15 cellular contexts compared by ENCODE assay signal in genomic region chr1:113792471-113792870, GRCh38. TPM values are rescaled to one million over a fixed set of nuclear protein-coding genes. Genes with fewer than 3 reads are reported as not detected.
DNase-seq lines count a peak whose midpoint lies in the region; ATAC-seq, FAIRE-seq and TF ChIP-seq lines count a peak whose summit lies in the region.
"Had no signal": no experiment of that assay in that cellular context is flagged by ENCODE, and none has a peak within 500 bp of the region (broad histone marks: within the 10 kb centered on the region; RNA-seq: fewer than 3 reads in every experiment).

No MANE protein-coding gene starts in this region.

- H3K9me2 ChIP-seq in GM23338 (ENCODE audit: insufficient read depth) = no peaks in the 10 kb centered on the region

- peaks cover 21% of the 10 kb centered on the region; the same call in 2 of the 3 replicates for H3K36me3 Mint-ChIP-seq in GM23338 (ENCODE audit: low read depth)
- peaks cover 68% of the 10 kb centered on the region for H3K36me3 Mint-ChIP-seq in activated B cell treated with CpG ODN at 0.5 μM for 24 hours (ENCODE audit: low read depth)

- FAIRE-seq in RCC 7860 (lab: Jason Lieb, UNC) = no peak

- H3F3A ChIP-seq in GM23338 (replicated peaks; ENCODE audit: low read depth) = no peaks in the 10 kb centered on the region

- no peaks in the 10 kb centered on the region for H3K9me3 ChIP-seq in mucosa of descending colon
- H3K9me3 ChIP-seq: thoracic aorta had no signal

- H3K79me2 ChIP-seq in GM23338 (replicated peaks; ENCODE audit: insufficient read depth) = peaks cover 34% of the 10 kb centered on the region

- POLR2A ChIA-PET in activated B cell treated with CpG ODN at 0.5 μM for 24 hours (lab: Charles Lee) = interaction anchor here (1.4 kb wide), 1 partner anchor 33 kb away, joined by 3 read pairs; the partner anchor contains the start of gene PHTF1

- DNase-seq in GM12865 (ENCODE audit: low read depth) = peak; percentile 29
- DNase-seq in GM23338 (ENCODE audit: low spot score) = no peak
- no peak for DNase-seq in activated B cell treated with CpG ODN at 0.5 μM for 24 hours
- no peak for DNase-seq in mucosa of descending colon
- DNase-seq in kidney glomerular epithelial cell (lab: John Stamatoyannopoulos, UW) = no peak
- no peak for DNase-seq in RCC 7860 (ENCODE audit: low spot score)
- DNase-seq: activated CD4-positive, CD25-positive, alpha-beta regulatory T cell; activated gamma-delta T cell treated with Interleukin-2 at 50 U/mL for 16 hours; COR-L47; NCI-H2171 had no signal

- H3K9me3 Mint-ChIP-seq in GM23338 (no peaks in the 10 kb centered on the region), activated B cell treated with CpG ODN at 0.5 μM for 24 hours (no peaks in the 10 kb centered on the region)

- intact Hi-C loops in activated B cell treated with CpG ODN at 0.5 μM for 24 hours (cut with micrococcal nuclease) (no loop called here), mucosa of descending colon (cut with DNase I, micrococcal nuclease) (no loop called here)

- H2AFZ ChIP-seq in GM23338 = no peak overlapping the region

- H3K36me3 ChIP-seq in GM23338 (ENCODE audit: insufficient read depth) = no peaks in the 10 kb centered on the region
- no peaks in the 10 kb centered on the region for H3K36me3 ChIP-seq in mucosa of descending colon (ENCODE audit: low read depth)

- TF ChIP-seq CTCF in GM12865 (IDR thresholded peaks at IDR 0.05; ENCODE audit: insufficient read depth, low read depth, low read length, missing control alignments) = no peak
- no peak for TF ChIP-seq CTCF in GM23338 (conservative IDR thresholded peaks at IDR 0.05; ENCODE audit: low read depth in 2 of 2)
- TF ChIP-seq CTCF in activated B cell treated with CpG ODN at 0.5 μM for 24 hours (IDR thresholded peaks at IDR 0.05) = no peak
- no peak for TF ChIP-seq CTCF in mucosa of descending colon (IDR thresholded peaks at IDR 0.05)

- no peak for ATAC-seq in GM23338
- no peak for ATAC-seq in activated B cell treated with CpG ODN at 0.5 μM for 24 hours (ENCODE audit: low read depth)
- peak; percentile 50 for ATAC-seq in mucosa of descending colon
- no peak for ATAC-seq in GM19328 (IDR thresholded peaks at IDR 0.05; ENCODE audit: unreplicated experiment)
- ATAC-seq: esophagus mucosa had no signal

- CTCF ChIA-PET in activated B cell treated with CpG ODN at 0.5 μM for 24 hours (lab: Charles Lee) = no interaction called here

- H3K4me1 Mint-ChIP-seq in GM23338 (peaks cover 14% of the 10 kb centered on the region), activated B cell treated with CpG ODN at 0.5 μM for 24 hours (peaks cover 18% of the 10 kb centered on the region)

- H4K20me1 ChIP-seq in GM23338 (replicated peaks; ENCODE audit: insufficient read depth) = peaks cover 5% of the 10 kb centered on the region; the same call in 1 of the 2 replicates

- H3K4me1 ChIP-seq in GM23338 (ENCODE audit: insufficient read depth) = no peaks in the 10 kb centered on the region; the same call in 1 of the 2 replicates
- no peaks in the 10 kb centered on the region for H3K4me1 ChIP-seq in mucosa of descending colon (ENCODE audit: low read depth)

- H3K27ac Mint-ChIP-seq in GM23338 = peak overlapping the region; percentile 25; the same call in 1 of the 2 replicates
- peak overlapping the region; percentile 4 for H3K27ac Mint-ChIP-seq in activated B cell treated with CpG ODN at 0.5 μM for 24 hours

- H3K4me3 ChIP-seq in GM12865 (ENCODE audit: low read depth, low read length) (no peak overlapping the region), GM23338 (no peak overlapping the region), mucosa of descending colon (no peak overlapping the region)
- H3K4me3 ChIP-seq: lung, skin epidermis, thoracic aorta had no signal

- H3K4me3 Mint-ChIP-seq in GM23338 = no peak overlapping the region
- no peak overlapping the region for H3K4me3 Mint-ChIP-seq in activated B cell treated with CpG ODN at 0.5 μM for 24 hours

- H3K27me3 Mint-ChIP-seq in GM23338 (ENCODE audit: insufficient read depth, low read depth, poor library complexity) (no peaks in the 10 kb centered on the region), activated B cell treated with CpG ODN at 0.5 μM for 24 hours (no peaks in the 10 kb centered on the region)

- H3K27ac ChIP-seq in GM23338 (ENCODE audit: low read depth) = no peak overlapping the region
- H3K27ac ChIP-seq: thoracic aorta had no signal

- no peaks in the 10 kb centered on the region for H3K27me3 ChIP-seq in GM23338 (ENCODE audit: insufficient read depth)

- no peak overlapping the region for H3K4me2 ChIP-seq in GM23338

TF ChIP-seq in GM23338, 12 proteins besides CTCF, POLR2A, EP300 and RAD21:
- TF ChIP-seq STAT1 (IDR thresholded peaks at IDR 0.05; ENCODE audit: unreplicated experiment) = no peak
- no peak for TF ChIP-seq ZNF114 (CRISPR knock-in tag; IDR thresholded peaks at IDR 0.05)
- TF ChIP-seq NANOG (IDR thresholded peaks at IDR 0.05; ENCODE audit: borderline replicate concordance) = no peak
- no peak for TF ChIP-seq EZH2 (IDR thresholded peaks at IDR 0.05; ENCODE audit: low read depth, unreplicated experiment)
- TF ChIP-seq REST (IDR thresholded peaks at IDR 0.05; ENCODE audit: unreplicated experiment) = no peak
- TF ChIP-seq ZNF331 (CRISPR knock-in tag; IDR thresholded peaks at IDR 0.05; ENCODE audit: low read depth) = no peak
TF ChIP-seq in GM23338: peak in this region for 0.

RNA-seq across cellular contexts. Expression of gene RSBN1, which starts 19.8 kb away (rescaled TPM):
- total RNA-seq in GM23338 (2014; rRNA removed; shearing (Covaris generic)) = 15.4 and 29.9 TPM in 2 replicates
- polyA plus RNA-seq in GM23338 (2016; fragmentation: Nextera tagmentation; extraction: Ambion mirVana) = 17.4 and 18.9 TPM in 2 replicates
- 26.4 and 29.1 TPM in 2 replicates for total RNA-seq in activated B cell treated with CpG ODN at 0.5 μM for 24 hours
- 10 to 100 TPM; 24.1 to 36.5 (median 28.3) TPM for total RNA-seq in mucosa of descending colon

RNA-seq across cellular contexts. Expression of gene PHTF1, which starts 33.2 kb away (rescaled TPM):
- 21.6 and 24.5 TPM in 2 replicates for total RNA-seq in GM23338 (2014; rRNA removed; shearing (Covaris generic))
- 18.7 and 19.1 TPM in 2 replicates for polyA plus RNA-seq in GM23338 (2016; fragmentation: Nextera tagmentation; extraction: Ambion mirVana)
- total RNA-seq in activated B cell treated with CpG ODN at 0.5 μM for 24 hours = 19.2 and 25.0 TPM in 2 replicates
- total RNA-seq in mucosa of descending colon = 10 to 100 TPM in 2 of 3 donors, 1 to 10 TPM in 1; 8.7 to 14.6 (median 10.8) TPM
